19 cellular contexts compared by ENCODE assay signal in genomic region chr6:105510746-105511145, GRCh38.
DNase-seq lines count a peak whose midpoint lies in the region; ATAC-seq and TF ChIP-seq lines count a peak whose summit lies in the region.
"Had no signal": no experiment of that assay in that cellular context is flagged by ENCODE, and none has a peak within 500 bp of the region (broad histone marks: within the 10 kb centered on the region; RNA-seq: fewer than 3 reads in every experiment).

No MANE protein-coding gene starts in this region.

- intact Hi-C loops in activated naive CD4-positive, alpha-beta T cell treated with anti-CD3 and anti-CD28 coated beads for 36 hours (cut with micrococcal nuclease), result no loop called here

- peak; percentile 34 for DNase-seq in GM03348 (ENCODE audit: low spot score)
- DNase-seq in fibroblast of peridontal ligament (ENCODE audit: extremely low read depth), result peak; percentile 71
- no peak for DNase-seq in stimulated activated effector memory CD8-positive, alpha-beta T cell treated with anti-CD3 and anti-CD28 coated beads, Interleukin-12 subunit alpha, Interleukin-12 subunit beta, amount 100 ng/mL, for 72 hours (ENCODE audit: low spot score in 2 of 2)
- no peak for DNase-seq in iPS-NIHi11 (ENCODE audit: low spot score)
- DNase-seq in activated naive CD4-positive, alpha-beta T cell treated with anti-CD3 and anti-CD28 coated beads for 36 hours, result no peak
- DNase-seq in GM10248 (ENCODE audit: extremely low spot score), result no peak
- DNase-seq: activated B cell treated with CpG ODN at 0.5 μM for 24 hours; activated CD4-positive, alpha-beta memory T cell treated with anti-CD3 and anti-CD28 coated beads for 36 hours; activated gamma-delta T cell; amniotic stem cell; central memory CD4-positive, alpha-beta T cell; dorsolateral prefrontal cortex; psoas muscle; spleen; stimulated activated CD4-positive, alpha-beta T cell treated with anti-CD3 and anti-CD28 coated beads, Interleukin-4, amount 100 ng/mL, for 4 hours; T-helper 9 cell; tibial artery had no signal

- H3K9me3 Mint-ChIP-seq in activated T-helper 17 cell treated with anti-CD3 and anti-CD28 coated beads, Interleukin-2, amount 50 U/mL, for 72 hours, result no peaks in the 10 kb centered on the region
- no peaks in the 10 kb centered on the region for H3K9me3 Mint-ChIP-seq in stimulated activated effector memory CD8-positive, alpha-beta T cell treated with anti-CD3 and anti-CD28 coated beads, Interleukin-12 subunit alpha, Interleukin-12 subunit beta, amount 100 ng/mL, for 72 hours
- H3K9me3 Mint-ChIP-seq in activated naive CD4-positive, alpha-beta T cell treated with anti-CD3 and anti-CD28 coated beads for 36 hours, result no peaks in the 10 kb centered on the region
- H3K9me3 Mint-ChIP-seq: activated B cell treated with CpG ODN at 0.5 μM for 24 hours; activated CD4-positive, alpha-beta memory T cell treated with anti-CD3 and anti-CD28 coated beads for 36 hours; stimulated activated naive CD8-positive, alpha-beta T cell treated with anti-CD3 and anti-CD28 coated beads, Interleukin-15, Interleukin-2, amounts not matched to agents 100 ng/mL and 50 ng/mL, for 24 hours had no signal

- H3K4me3 Mint-ChIP-seq in activated T-helper 17 cell treated with anti-CD3 and anti-CD28 coated beads, Interleukin-2, amount 50 U/mL, for 72 hours, result no peak overlapping the region
- no peak overlapping the region for H3K4me3 Mint-ChIP-seq in stimulated activated effector memory CD8-positive, alpha-beta T cell treated with anti-CD3 and anti-CD28 coated beads, Interleukin-12 subunit alpha, Interleukin-12 subunit beta, amount 100 ng/mL, for 72 hours
- H3K4me3 Mint-ChIP-seq in activated naive CD4-positive, alpha-beta T cell treated with anti-CD3 and anti-CD28 coated beads for 36 hours, result no peak overlapping the region
- H3K4me3 Mint-ChIP-seq: activated B cell treated with CpG ODN at 0.5 μM for 24 hours; activated CD4-positive, alpha-beta memory T cell treated with anti-CD3 and anti-CD28 coated beads for 36 hours; stimulated activated naive CD8-positive, alpha-beta T cell treated with anti-CD3 and anti-CD28 coated beads, Interleukin-15, Interleukin-2, amounts not matched to agents 100 ng/mL and 50 ng/mL, for 24 hours had no signal

- no peak overlapping the region for H3K27ac Mint-ChIP-seq in activated T-helper 17 cell treated with anti-CD3 and anti-CD28 coated beads, Interleukin-2, amount 50 U/mL, for 72 hours
- peak overlapping the region; percentile 52 for H3K27ac Mint-ChIP-seq in stimulated activated effector memory CD8-positive, alpha-beta T cell treated with anti-CD3 and anti-CD28 coated beads, Interleukin-12 subunit alpha, Interleukin-12 subunit beta, amount 100 ng/mL, for 72 hours
- H3K27ac Mint-ChIP-seq in activated naive CD4-positive, alpha-beta T cell treated with anti-CD3 and anti-CD28 coated beads for 36 hours, result no peak overlapping the region
- H3K27ac Mint-ChIP-seq: activated B cell treated with CpG ODN at 0.5 μM for 24 hours; activated CD4-positive, alpha-beta memory T cell treated with anti-CD3 and anti-CD28 coated beads for 36 hours had no signal

- H3K27me3 Mint-ChIP-seq in activated T-helper 17 cell treated with anti-CD3 and anti-CD28 coated beads, Interleukin-2, amount 50 U/mL, for 72 hours, result peaks cover 8% of the 10 kb centered on the region
- peaks cover 23% of the 10 kb centered on the region for H3K27me3 Mint-ChIP-seq in activated naive CD4-positive, alpha-beta T cell treated with anti-CD3 and anti-CD28 coated beads for 36 hours (ENCODE audit: low read depth)

- H3K4me1 Mint-ChIP-seq in activated T-helper 17 cell treated with anti-CD3 and anti-CD28 coated beads, Interleukin-2, amount 50 U/mL, for 72 hours, result peaks cover 4% of the 10 kb centered on the region
- H3K4me1 Mint-ChIP-seq in stimulated activated effector memory CD8-positive, alpha-beta T cell treated with anti-CD3 and anti-CD28 coated beads, Interleukin-12 subunit alpha, Interleukin-12 subunit beta, amount 100 ng/mL, for 72 hours, result peaks cover 24% of the 10 kb centered on the region
- H3K4me1 Mint-ChIP-seq in activated naive CD4-positive, alpha-beta T cell treated with anti-CD3 and anti-CD28 coated beads for 36 hours (ENCODE audit: low read depth), result no peaks in the 10 kb centered on the region
- H3K4me1 Mint-ChIP-seq: activated B cell treated with CpG ODN at 0.5 μM for 24 hours had no signal

- peak; percentile 26 for ATAC-seq in activated T-helper 17 cell treated with anti-CD3 and anti-CD28 coated beads, Interleukin-2, amount 50 U/mL, for 72 hours (replicated peaks)
- ATAC-seq in stimulated activated effector memory CD8-positive, alpha-beta T cell treated with anti-CD3 and anti-CD28 coated beads, Interleukin-12 subunit alpha, Interleukin-12 subunit beta, amount 100 ng/mL, for 72 hours, result peak; percentile 28

- no peaks in the 10 kb centered on the region for H3K36me3 Mint-ChIP-seq in activated T-helper 17 cell treated with anti-CD3 and anti-CD28 coated beads, Interleukin-2, amount 50 U/mL, for 72 hours (ENCODE audit: low read depth)
- H3K36me3 Mint-ChIP-seq in stimulated activated effector memory CD8-positive, alpha-beta T cell treated with anti-CD3 and anti-CD28 coated beads, Interleukin-12 subunit alpha, Interleukin-12 subunit beta, amount 100 ng/mL, for 72 hours, result peaks cover 4% of the 10 kb centered on the region
- no peaks in the 10 kb centered on the region for H3K36me3 Mint-ChIP-seq in activated naive CD4-positive, alpha-beta T cell treated with anti-CD3 and anti-CD28 coated beads for 36 hours (ENCODE audit: low read depth)
- H3K36me3 Mint-ChIP-seq: activated CD4-positive, alpha-beta memory T cell treated with anti-CD3 and anti-CD28 coated beads for 36 hours had no signal

- POLR2A ChIA-PET in GM10248 (lab: Yijun Ruan, JAX), result no interaction called here

- CTCF ChIA-PET in activated naive CD4-positive, alpha-beta T cell treated with anti-CD3 and anti-CD28 coated beads for 36 hours (lab: Charles Lee), result no interaction called here
- CTCF ChIA-PET in GM10248 (lab: Yijun Ruan, JAX), result interaction anchor here (1.1 to 1.9 kb wide), 5 partner anchors 8 to 14 kb away, joined by 3 to 7 read pairs (median 4); no protein-coding TSS in a partner anchor

- TF ChIP-seq CTCF in GM10248 (IDR thresholded peaks at IDR 0.05; ENCODE audit: control extremely low read depth, extremely low read depth, low read depth, missing control alignments), result no peak

Comparison
In these comparisons a context has a peak if more than half of its experiments do, and no peak if none do; other contexts are left out.
1. DNase-seq: peak in GM03348 (single experiment) and fibroblast of peridontal ligament (single experiment); none in stimulated activated effector memory CD8-positive, alpha-beta T cell treated with anti-CD3 and anti-CD28 coated beads, Interleukin-12 subunit alpha, Interleukin-12 subunit beta, amount 100 ng/mL, for 72 hours (0 of 2), iPS-NIHi11 (single experiment), activated naive CD4-positive, alpha-beta T cell treated with anti-CD3 and anti-CD28 coated beads for 36 hours (single experiment) and GM10248 (single experiment).